ENCODE assay signal across 27 cellular contexts in genomic region chr15:89863918-89864317, GRCh38. TPM values are rescaled to one million over a fixed set of nuclear protein-coding genes. Genes with fewer than 3 reads are reported as not detected.
DNase-seq lines count a peak whose midpoint lies in the region; ATAC-seq, FAIRE-seq and TF ChIP-seq lines count a peak whose summit lies in the region.
"Had no signal": no experiment of that assay in that cellular context is flagged by ENCODE, and none has a peak within 500 bp of the region (broad histone marks: within the 10 kb centered on the region; RNA-seq: fewer than 3 reads in every experiment).

No MANE protein-coding gene starts in this region.

- CTCF ChIA-PET in endothelial cell of umbilical vein (lab: Charles Lee), result interaction anchor here (1.0 to 2.0 kb wide), 7 partner anchors 11 to 103 kb away, joined by 3 to 16 read pairs (median 5); partner anchors contain the start of gene MESP2

- FAIRE-seq in endothelial cell of umbilical vein (lab: Jason Lieb, UNC), result peak; percentile 12
- FAIRE-seq: D721Med, endometrium, H54, islet of Langerhans had no signal

- no peaks in the 10 kb centered on the region for H3K9me1 ChIP-seq in endothelial cell of umbilical vein (replicated peaks; ENCODE audit: control insufficient read depth, extremely low read depth, insufficient read depth, low read length)

- no peaks in the 10 kb centered on the region for H3K79me2 ChIP-seq in endothelial cell of umbilical vein (ENCODE audit: control insufficient read depth, insufficient read depth, low read length)

- intact Hi-C loops in right cardiac atrium (cut with DNase I), result no loop called here
- intact Hi-C loops in endothelial cell of umbilical vein (cut with micrococcal nuclease), result no loop called here

- H3K9ac ChIP-seq in endothelial cell of umbilical vein (replicated peaks; ENCODE audit: extremely low read depth, insufficient read depth, low read length), result no peak overlapping the region

- dilution Hi-C loops in endothelial cell of umbilical vein (cut with MboI; ENCODE audit: extremely low pct_ligation_motif_present, low sequenced_read_pairs), result loop anchor here (25.0 kb wide), 1 partner anchor 102 kb away; the partner anchor contains the start of gene MESP1

- ATAC-seq in right cardiac atrium, result no peak
- ATAC-seq in HG03280 (IDR thresholded peaks at IDR 0.05; ENCODE audit: unreplicated experiment), result no peak
- ATAC-seq in HG02852 (IDR thresholded peaks at IDR 0.05; ENCODE audit: unreplicated experiment), result no peak
- no peak for ATAC-seq in HG02763 (IDR thresholded peaks at IDR 0.05; ENCODE audit: unreplicated experiment)
- ATAC-seq: foreskin keratinocyte had no signal

- H3K4me3 ChIP-seq in cardiac muscle cell (no peak overlapping the region), right cardiac atrium (ENCODE audit: low read length) (no peak overlapping the region), endothelial cell of umbilical vein (replicated peaks in 1 of 3; ENCODE audit: insufficient read depth in 1 of 3, low read depth in 1 of 3, low read length in 3 of 3) (no peak overlapping the region)
- H3K4me3 ChIP-seq: BLaER1 treated with 17β-estradiol and CSF1 and Interleukin-3, amounts not matched to agents 10 nM and 100 nM; tibial nerve had no signal

- H3K4me1 Mint-ChIP-seq in mesothelial cell of epicardium, result peaks cover 4% of the 10 kb centered on the region
- H3K4me1 Mint-ChIP-seq: brain had no signal

- no peak overlapping the region for H3K4me2 ChIP-seq in endothelial cell of umbilical vein (ENCODE audit: insufficient read depth, low read length)

- H3K27me3 ChIP-seq in cardiac muscle cell (no peaks in the 10 kb centered on the region), right cardiac atrium (ENCODE audit: control insufficient read depth, insufficient read depth) (no peaks in the 10 kb centered on the region), endothelial cell of umbilical vein (ENCODE audit: control insufficient read depth in 2 of 2, insufficient read depth in 2 of 2, low read length in 2 of 2) (no peaks in the 10 kb centered on the region)
- H3K27me3 ChIP-seq: BLaER1 treated with 17β-estradiol and CSF1 and Interleukin-3, amounts not matched to agents 10 nM and 100 nM; foreskin keratinocyte; tibial nerve had no signal

- no peak for TF ChIP-seq POLR2A in endothelial cell of umbilical vein (IDR thresholded peaks at IDR 0.05; ENCODE audit: low read depth, low read length)

- TF ChIP-seq CTCF in cardiac muscle cell (IDR thresholded peaks at IDR 0.05; ENCODE audit: low read depth, low read length) (peak; percentile 17), endothelial cell of umbilical vein (IDR thresholded peaks at IDR 0.05; ENCODE audit: extremely low read depth in 1 of 2, insufficient read depth in 1 of 2, low read depth in 1 of 2, low read length in 2 of 2) (no peak), mesothelial cell of epicardium (IDR thresholded peaks at IDR 0.05; ENCODE audit: unreplicated experiment) (no peak)

- no peak overlapping the region for H3K4me3 Mint-ChIP-seq in mesothelial cell of epicardium
- H3K4me3 Mint-ChIP-seq: brain; stimulated activated naive CD8-positive, alpha-beta T cell treated with anti-CD3 and anti-CD28 coated beads, Interleukin-15, Interleukin-2, amounts not matched to agents 100 ng/mL and 50 ng/mL, for 24 hours; T-helper 2 cell treated with Interferon-gamma antibody and Interleukin-4, amounts not matched to agents 5 μg/mL and 100 μg/mL, for 36 hours had no signal

- POLR2A ChIA-PET in endothelial cell of umbilical vein (lab: Charles Lee), result no interaction called here

- H3K27me3 Mint-ChIP-seq in mesothelial cell of epicardium (ENCODE audit: low read depth), result no peaks in the 10 kb centered on the region
- H3K27me3 Mint-ChIP-seq: brain; stimulated activated naive CD8-positive, alpha-beta T cell treated with anti-CD3 and anti-CD28 coated beads, Interleukin-15, Interleukin-2, amounts not matched to agents 100 ng/mL and 50 ng/mL, for 24 hours had no signal

- H3K36me3 ChIP-seq in cardiac muscle cell (peaks cover 33% of the 10 kb centered on the region), endothelial cell of umbilical vein (ENCODE audit: control insufficient read depth in 2 of 2, extremely low read depth in 1 of 2, insufficient read depth in 2 of 2, low read length in 2 of 2) (peaks cover 0 to 5% of the 10 kb centered on the region in 2 experiments)

- BruUV-seq in endothelial cell of umbilical vein (replicated peaks; lab: Mats Ljungman, UMichigan), result no TSS peak

- H3K4me1 ChIP-seq in cardiac muscle cell (ENCODE audit: low read depth) (no peaks in the 10 kb centered on the region), right cardiac atrium (ENCODE audit: control insufficient read depth, insufficient read depth, low read length) (no peaks in the 10 kb centered on the region), endothelial cell of umbilical vein (ENCODE audit: control insufficient read depth, extremely low read depth, insufficient read depth, low read length) (no peaks in the 10 kb centered on the region)
- H3K4me1 ChIP-seq: foreskin keratinocyte had no signal

- H3K27ac ChIP-seq in cardiac muscle cell (no peak overlapping the region), right cardiac atrium (ENCODE audit: low read length) (no peak overlapping the region), endothelial cell of umbilical vein (ENCODE audit: insufficient read depth, low read depth, low read length) (no peak overlapping the region)
- H3K27ac ChIP-seq: foreskin keratinocyte, tibial nerve had no signal

- peak overlapping the region; percentile 47 for H3K27ac Mint-ChIP-seq in mesothelial cell of epicardium
- H3K27ac Mint-ChIP-seq: stimulated activated naive CD8-positive, alpha-beta T cell treated with anti-CD3 and anti-CD28 coated beads, Interleukin-15, Interleukin-2, amounts not matched to agents 100 ng/mL and 50 ng/mL, for 24 hours; T-helper 2 cell treated with Interferon-gamma antibody and Interleukin-4, amounts not matched to agents 5 μg/mL and 100 μg/mL, for 36 hours had no signal

- H3K36me3 Mint-ChIP-seq in mesothelial cell of epicardium, result peaks cover 11% of the 10 kb centered on the region

- DNase-seq in cardiac muscle cell (ENCODE audit: low read depth in 1 of 2, low spot score in 1 of 2), result peak in 1 of 2 donors; percentile 53
- no peak for DNase-seq in right cardiac atrium
- DNase-seq in endothelial cell of umbilical vein (ENCODE audit: low read depth, low spot score), result no peak
- DNase-seq in mesothelial cell of epicardium (ENCODE audit: low spot score in 2 of 2, unreplicated experiment in 2 of 2), result no peak
- DNase-seq in GF-D8 (lab: John Stamatoyannopoulos, UW), result no peak
- DNase-seq: 8988T; activated CD4-positive, alpha-beta T cell treated with anti-CD3 and anti-CD28 coated beads, Interleukin-2, amount 50 U/mL, for 4 hours; activated CD8-positive, alpha-beta memory T cell treated with anti-CD3 and anti-CD28 coated beads, Interleukin-2, amount 50 U/mL, for 4 hours; foreskin keratinocyte; KG1; MV-4-11; NCI-H1694 treated with DMSO at 0.1 percent for 48 hours; NCI-H2171 treated with DMSO at 0.1 percent for 48 hours; NCI-H526 treated with DMSO at 0.1 percent for 48 hours; stimulated activated CD4-positive, alpha-beta T cell treated with anti-CD3 and anti-CD28 coated beads, Interleukin-4, amount 100 ng/mL, for 24 hours had no signal

- no peaks in the 10 kb centered on the region for H4K20me1 ChIP-seq in endothelial cell of umbilical vein (replicated peaks; ENCODE audit: control insufficient read depth, extremely low read depth, insufficient read depth, low read length)

- no peaks in the 10 kb centered on the region for H3K9me3 Mint-ChIP-seq in mesothelial cell of epicardium
- H3K9me3 Mint-ChIP-seq: stimulated activated naive CD8-positive, alpha-beta T cell treated with anti-CD3 and anti-CD28 coated beads, Interleukin-15, Interleukin-2, amounts not matched to agents 100 ng/mL and 50 ng/mL, for 24 hours; T-helper 2 cell treated with Interferon-gamma antibody and Interleukin-4, amounts not matched to agents 5 μg/mL and 100 μg/mL, for 36 hours had no signal

- no peaks in the 10 kb centered on the region for H3K9me3 ChIP-seq in cardiac muscle cell (ENCODE audit: low read depth)
- H3K9me3 ChIP-seq in right cardiac atrium (ENCODE audit: control insufficient read depth, low read length), result no peaks in the 10 kb centered on the region
- no peaks in the 10 kb centered on the region for H3K9me3 ChIP-seq in endothelial cell of umbilical vein (replicated peaks; ENCODE audit: control insufficient read depth, insufficient read depth, low read length)
- H3K9me3 ChIP-seq: BLaER1 treated with 17β-estradiol and CSF1 and Interleukin-3, amounts not matched to agents 10 nM and 100 nM; tibial nerve had no signal

- no peak overlapping the region for H2AFZ ChIP-seq in endothelial cell of umbilical vein (ENCODE audit: low read depth, low read length)

RNA-seq across cellular contexts. Expression of gene AP3S2, which starts 29.9 kb away (rescaled TPM):
- total RNA-seq in cardiac muscle cell (37.9 and 50.2 TPM in 2 replicates), right cardiac atrium (10 to 100 TPM; 38.5 to 42.6 (median 40.4) TPM), endothelial cell of umbilical vein (20.4 and 31.1 TPM in 2 replicates), mesothelial cell of epicardium (25.3 to 28.3 TPM (median 26.5 TPM) in 3 replicates)
- polyA plus RNA-seq in cardiac muscle cell (31.0 and 34.6 TPM in 2 replicates), right cardiac atrium (28.8 TPM), endothelial cell of umbilical vein (8.8 and 14.6 TPM in 2 replicates)
- 12.2 and 14.0 TPM in 2 replicates for polyA plus RNA-seq in endothelial cell of umbilical vein (2011; cell fraction: cytosol; rRNA removed)
- polyA plus RNA-seq in endothelial cell of umbilical vein (2011; cell fraction: nucleus; rRNA removed), result 15.8 and 16.5 TPM in 2 replicates
- 19.6 and 20.7 TPM in 2 replicates for polyA plus RNA-seq in endothelial cell of umbilical vein (2012)
- 30.5 and 31.1 TPM in 2 replicates for polyA minus RNA-seq in endothelial cell of umbilical vein
- 28.6 TPM for polyA minus RNA-seq in endothelial cell of umbilical vein (2011; cell fraction: cytosol; rRNA and poly(A)+ RNA removed)
- 33.9 and 48.7 TPM in 2 replicates for polyA minus RNA-seq in endothelial cell of umbilical vein (2011; cell fraction: nucleus; rRNA and poly(A)+ RNA removed)

RNA-seq across cellular contexts. Expression of gene ARPIN, which starts 48.8 kb away (rescaled TPM):
- total RNA-seq in cardiac muscle cell (19.4 and 26.6 TPM in 2 replicates), right cardiac atrium (10 to 100 TPM; 12.3 to 16.0 (median 13.1) TPM), endothelial cell of umbilical vein (18.7 and 23.3 TPM in 2 replicates), mesothelial cell of epicardium (26.4 to 29.2 TPM (median 26.4 TPM) in 3 replicates)
- polyA plus RNA-seq in cardiac muscle cell (10.5 and 12.9 TPM in 2 replicates), right cardiac atrium (10.1 TPM), endothelial cell of umbilical vein (9.0 and 13.0 TPM in 2 replicates)
- 13.3 and 13.5 TPM in 2 replicates for polyA plus RNA-seq in endothelial cell of umbilical vein (2011; cell fraction: cytosol; rRNA removed)
- polyA plus RNA-seq in endothelial cell of umbilical vein (2011; cell fraction: nucleus; rRNA removed), result 14.0 and 19.6 TPM in 2 replicates
- polyA plus RNA-seq in endothelial cell of umbilical vein (2012), result 9.9 and 10.0 TPM in 2 replicates
- 13.6 and 14.4 TPM in 2 replicates for polyA minus RNA-seq in endothelial cell of umbilical vein
- 6.5 TPM for polyA minus RNA-seq in endothelial cell of umbilical vein (2011; cell fraction: cytosol; rRNA and poly(A)+ RNA removed)
- 6.2 and 10.0 TPM in 2 replicates for polyA minus RNA-seq in endothelial cell of umbilical vein (2011; cell fraction: nucleus; rRNA and poly(A)+ RNA removed)

RNA-seq across cellular contexts. Expression of gene ANPEP, which starts 49.3 kb away (rescaled TPM):
- 0.21 TPM in 1 of 2 replicates, not detected in the other for total RNA-seq in cardiac muscle cell
- 0.17 and 0.20 TPM in 2 replicates for polyA plus RNA-seq in cardiac muscle cell
- total RNA-seq in right cardiac atrium, result 10 to 100 TPM in 3 of 4 donors, 1 to 10 TPM in 1; 8.9 to 16.3 (median 12.1) TPM
- polyA plus RNA-seq in right cardiac atrium, result 8.8 TPM
- total RNA-seq in endothelial cell of umbilical vein, result 199 and 221 TPM in 2 replicates
- 177 and 190 TPM in 2 replicates for polyA plus RNA-seq in endothelial cell of umbilical vein
- 189 and 193 TPM in 2 replicates for polyA plus RNA-seq in endothelial cell of umbilical vein (2011; cell fraction: cytosol; rRNA removed)
- 268 and 281 TPM in 2 replicates for polyA plus RNA-seq in endothelial cell of umbilical vein (2011; cell fraction: nucleus; rRNA removed)
- 227 and 501 TPM in 2 replicates for polyA plus RNA-seq in endothelial cell of umbilical vein (2012)
- polyA minus RNA-seq in endothelial cell of umbilical vein, result 193 and 209 TPM in 2 replicates
- not detected for polyA minus RNA-seq in endothelial cell of umbilical vein (2011; cell fraction: cytosol; rRNA and poly(A)+ RNA removed)
- 83.8 and 94.2 TPM in 2 replicates for polyA minus RNA-seq in endothelial cell of umbilical vein (2011; cell fraction: nucleus; rRNA and poly(A)+ RNA removed)
- total RNA-seq in mesothelial cell of epicardium, result 12.5 to 16.3 TPM (median 15.8 TPM) in 3 replicates

Comparison
In these comparisons a context has a peak if more than half of its experiments do, and no peak if none do; other contexts are left out.
1. RNA of gene ANPEP, which starts 49.3 kb away (total RNA-seq): 199 to 221 TPM in endothelial cell of umbilical vein; 12.5 to 16.3 TPM in mesothelial cell of epicardium, 8.9 to 16.3 TPM in right cardiac atrium and 0.21 TPM in cardiac muscle cell; every median in the first group is over 10 times any median in the second.